Comparison of ENCODE assay signal across 1 cellular context in the genomic region with DNA sequence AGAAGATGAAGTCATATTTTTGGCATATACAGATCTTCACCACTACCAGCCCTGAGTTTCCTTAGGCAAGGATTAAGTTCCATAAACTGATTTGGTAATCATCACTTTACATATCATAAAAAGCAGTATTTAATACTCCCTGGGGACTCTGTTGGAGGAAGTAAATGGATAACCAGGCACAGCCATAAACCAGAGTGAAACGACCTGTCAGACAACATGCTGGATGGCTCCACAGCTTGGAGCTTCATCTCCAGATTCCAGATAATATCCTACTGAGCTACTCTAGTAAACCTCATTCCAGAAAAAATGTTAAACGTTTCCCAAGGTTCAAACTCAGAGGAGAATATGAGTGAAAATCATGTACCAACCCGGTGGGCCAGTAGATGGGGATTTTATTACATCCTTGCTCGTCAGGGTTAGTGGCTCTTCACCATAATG.
A peak's percentile ranks its signal among the peaks of the same experiment; 100 is the strongest.
TF ChIP-seq lines count a peak whose summit lies in the region.

No MANE protein-coding gene starts in this region.

TF ChIP-seq in HEK293, 187 proteins besides CTCF, POLR2A, EP300 and RAD21 (continued from another document and continues in another):
- TF ChIP-seq, protein P1, sequence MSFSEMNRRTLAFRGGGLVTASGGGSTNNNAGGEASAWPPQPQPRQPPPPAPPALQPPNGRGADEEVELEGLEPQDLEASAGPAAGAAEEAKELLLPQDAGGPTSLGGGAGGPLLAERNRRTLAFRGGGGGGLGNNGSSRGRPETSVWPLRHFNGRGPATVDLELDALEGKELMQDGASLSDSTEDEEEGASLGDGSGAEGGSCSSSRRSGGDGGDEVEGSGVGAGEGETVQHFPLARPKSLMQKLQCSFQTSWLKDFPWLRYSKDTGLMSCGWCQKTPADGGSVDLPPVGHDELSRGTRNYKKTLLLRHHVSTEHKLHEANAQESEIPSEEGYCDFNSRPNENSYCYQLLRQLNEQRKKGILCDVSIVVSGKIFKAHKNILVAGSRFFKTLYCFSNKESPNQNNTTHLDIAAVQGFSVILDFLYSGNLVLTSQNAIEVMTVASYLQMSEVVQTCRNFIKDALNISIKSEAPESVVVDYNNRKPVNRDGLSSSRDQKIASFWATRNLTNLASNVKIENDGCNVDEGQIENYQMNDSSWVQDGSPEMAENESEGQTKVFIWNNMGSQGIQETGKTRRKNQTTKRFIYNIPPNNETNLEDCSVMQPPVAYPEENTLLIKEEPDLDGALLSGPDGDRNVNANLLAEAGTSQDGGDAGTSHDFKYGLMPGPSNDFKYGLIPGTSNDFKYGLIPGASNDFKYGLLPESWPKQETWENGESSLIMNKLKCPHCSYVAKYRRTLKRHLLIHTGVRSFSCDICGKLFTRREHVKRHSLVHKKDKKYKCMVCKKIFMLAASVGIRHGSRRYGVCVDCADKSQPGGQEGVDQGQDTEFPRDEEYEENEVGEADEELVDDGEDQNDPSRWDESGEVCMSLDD (tag by site-specific recombination; IDR thresholded peaks at IDR 0.05): no peak
- TF ChIP-seq ZNF629 (tag by site-specific recombination; IDR thresholded peaks at IDR 0.05) (peak; percentile 88), YY2 (tag by site-specific recombination; IDR thresholded peaks at IDR 0.05) (no peak), ZNF776 (tag by site-specific recombination; IDR thresholded peaks at IDR 0.05; ENCODE audit: borderline replicate concordance) (no peak), ZNF473 (tag by site-specific recombination; IDR thresholded peaks at IDR 0.05) (no peak), ZNF211 (tag by site-specific recombination; IDR thresholded peaks at IDR 0.05; ENCODE audit: low read depth) (no peak), ZNF624 (tag by site-specific recombination; IDR thresholded peaks at IDR 0.05) (no peak), ZNF426 (tag by site-specific recombination; IDR thresholded peaks at IDR 0.05) (no peak), ZNF324 (tag by site-specific recombination; IDR thresholded peaks at IDR 0.05) (no peak), ZNF10 (tag by site-specific recombination; IDR thresholded peaks at IDR 0.05) (peak; percentile 63), GLIS1 (tag by site-specific recombination; IDR thresholded peaks at IDR 0.05) (peak; percentile 74), TCF7L2 (IDR thresholded peaks at IDR 0.05; ENCODE audit: borderline replicate concordance, low read depth, low read length) (no peak), ZNF701 (tag by site-specific recombination; IDR thresholded peaks at IDR 0.05) (no peak), SP3 (tag by site-specific recombination; IDR thresholded peaks at IDR 0.05) (0 out of 2 replicates have a peak, but pooled peaks have one; percentile 16), ZNF785 (tag by site-specific recombination; IDR thresholded peaks at IDR 0.05) (no peak), KLF16 (tag by site-specific recombination; IDR thresholded peaks at IDR 0.05) (no peak), ZNF837 (tag by site-specific recombination; IDR thresholded peaks at IDR 0.05) (no peak), SETDB1 (IDR thresholded peaks at IDR 0.05; ENCODE audit: insufficient read length, low read length) (no peak)
- TF ChIP-seq, protein P2, sequence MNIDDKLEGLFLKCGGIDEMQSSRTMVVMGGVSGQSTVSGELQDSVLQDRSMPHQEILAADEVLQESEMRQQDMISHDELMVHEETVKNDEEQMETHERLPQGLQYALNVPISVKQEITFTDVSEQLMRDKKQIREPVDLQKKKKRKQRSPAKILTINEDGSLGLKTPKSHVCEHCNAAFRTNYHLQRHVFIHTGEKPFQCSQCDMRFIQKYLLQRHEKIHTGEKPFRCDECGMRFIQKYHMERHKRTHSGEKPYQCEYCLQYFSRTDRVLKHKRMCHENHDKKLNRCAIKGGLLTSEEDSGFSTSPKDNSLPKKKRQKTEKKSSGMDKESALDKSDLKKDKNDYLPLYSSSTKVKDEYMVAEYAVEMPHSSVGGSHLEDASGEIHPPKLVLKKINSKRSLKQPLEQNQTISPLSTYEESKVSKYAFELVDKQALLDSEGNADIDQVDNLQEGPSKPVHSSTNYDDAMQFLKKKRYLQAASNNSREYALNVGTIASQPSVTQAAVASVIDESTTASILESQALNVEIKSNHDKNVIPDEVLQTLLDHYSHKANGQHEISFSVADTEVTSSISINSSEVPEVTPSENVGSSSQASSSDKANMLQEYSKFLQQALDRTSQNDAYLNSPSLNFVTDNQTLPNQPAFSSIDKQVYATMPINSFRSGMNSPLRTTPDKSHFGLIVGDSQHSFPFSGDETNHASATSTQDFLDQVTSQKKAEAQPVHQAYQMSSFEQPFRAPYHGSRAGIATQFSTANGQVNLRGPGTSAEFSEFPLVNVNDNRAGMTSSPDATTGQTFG (tag by site-specific recombination; IDR thresholded peaks at IDR 0.05; ENCODE audit: borderline replicate concordance): no peak
- TF ChIP-seq, protein P3, sequence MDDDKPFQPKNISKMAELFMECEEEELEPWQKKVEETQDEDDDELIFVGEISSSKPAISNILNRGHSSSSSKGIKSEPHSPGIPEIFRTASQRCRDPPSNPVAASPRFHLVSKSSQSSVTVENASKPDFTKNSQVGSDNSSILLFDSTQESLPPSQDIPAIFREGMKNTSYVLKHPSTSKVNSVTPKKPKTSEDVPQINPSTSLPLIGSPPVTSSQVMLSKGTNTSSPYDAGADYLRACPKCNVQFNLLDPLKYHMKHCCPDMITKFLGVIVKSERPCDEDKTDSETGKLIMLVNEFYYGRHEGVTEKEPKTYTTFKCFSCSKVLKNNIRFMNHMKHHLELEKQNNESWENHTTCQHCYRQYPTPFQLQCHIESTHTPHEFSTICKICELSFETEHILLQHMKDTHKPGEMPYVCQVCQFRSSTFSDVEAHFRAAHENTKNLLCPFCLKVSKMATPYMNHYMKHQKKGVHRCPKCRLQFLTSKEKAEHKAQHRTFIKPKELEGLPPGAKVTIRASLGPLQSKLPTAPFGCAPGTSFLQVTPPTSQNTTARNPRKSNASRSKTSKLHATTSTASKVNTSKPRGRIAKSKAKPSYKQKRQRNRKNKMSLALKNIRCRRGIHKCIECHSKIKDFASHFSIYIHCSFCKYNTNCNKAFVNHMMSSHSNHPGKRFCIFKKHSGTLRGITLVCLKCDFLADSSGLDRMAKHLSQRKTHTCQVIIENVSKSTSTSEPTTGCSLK (tag by site-specific recombination; IDR thresholded peaks at IDR 0.05): no peak
- TF ChIP-seq, protein P4, sequence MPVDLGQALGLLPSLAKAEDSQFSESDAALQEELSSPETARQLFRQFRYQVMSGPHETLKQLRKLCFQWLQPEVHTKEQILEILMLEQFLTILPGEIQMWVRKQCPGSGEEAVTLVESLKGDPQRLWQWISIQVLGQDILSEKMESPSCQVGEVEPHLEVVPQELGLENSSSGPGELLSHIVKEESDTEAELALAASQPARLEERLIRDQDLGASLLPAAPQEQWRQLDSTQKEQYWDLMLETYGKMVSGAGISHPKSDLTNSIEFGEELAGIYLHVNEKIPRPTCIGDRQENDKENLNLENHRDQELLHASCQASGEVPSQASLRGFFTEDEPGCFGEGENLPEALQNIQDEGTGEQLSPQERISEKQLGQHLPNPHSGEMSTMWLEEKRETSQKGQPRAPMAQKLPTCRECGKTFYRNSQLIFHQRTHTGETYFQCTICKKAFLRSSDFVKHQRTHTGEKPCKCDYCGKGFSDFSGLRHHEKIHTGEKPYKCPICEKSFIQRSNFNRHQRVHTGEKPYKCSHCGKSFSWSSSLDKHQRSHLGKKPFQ (tag by site-specific recombination; IDR thresholded peaks at IDR 0.05): peak; percentile 64; the same call in 1 of the 2 replicates
- TF ChIP-seq, protein P5, sequence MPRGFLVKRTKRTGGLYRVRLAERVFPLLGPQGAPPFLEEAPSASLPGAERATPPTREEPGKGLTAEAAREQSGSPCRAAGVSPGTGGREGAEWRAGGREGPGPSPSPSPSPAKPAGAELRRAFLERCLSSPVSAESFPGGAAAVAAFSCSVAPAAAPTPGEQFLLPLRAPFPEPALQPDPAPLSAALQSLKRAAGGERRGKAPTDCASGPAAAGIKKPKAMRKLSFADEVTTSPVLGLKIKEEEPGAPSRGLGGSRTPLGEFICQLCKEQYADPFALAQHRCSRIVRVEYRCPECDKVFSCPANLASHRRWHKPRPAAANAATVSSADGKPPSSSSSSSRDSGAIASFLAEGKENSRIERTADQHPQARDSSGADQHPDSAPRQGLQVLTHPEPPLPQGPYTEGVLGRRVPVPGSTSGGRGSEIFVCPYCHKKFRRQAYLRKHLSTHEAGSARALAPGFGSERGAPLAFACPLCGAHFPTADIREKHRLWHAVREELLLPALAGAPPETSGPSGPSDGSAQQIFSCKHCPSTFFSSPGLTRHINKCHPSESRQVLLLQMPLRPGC (tag by site-specific recombination; IDR thresholded peaks at IDR 0.05): peak; percentile 80
- TF ChIP-seq, protein P6, sequence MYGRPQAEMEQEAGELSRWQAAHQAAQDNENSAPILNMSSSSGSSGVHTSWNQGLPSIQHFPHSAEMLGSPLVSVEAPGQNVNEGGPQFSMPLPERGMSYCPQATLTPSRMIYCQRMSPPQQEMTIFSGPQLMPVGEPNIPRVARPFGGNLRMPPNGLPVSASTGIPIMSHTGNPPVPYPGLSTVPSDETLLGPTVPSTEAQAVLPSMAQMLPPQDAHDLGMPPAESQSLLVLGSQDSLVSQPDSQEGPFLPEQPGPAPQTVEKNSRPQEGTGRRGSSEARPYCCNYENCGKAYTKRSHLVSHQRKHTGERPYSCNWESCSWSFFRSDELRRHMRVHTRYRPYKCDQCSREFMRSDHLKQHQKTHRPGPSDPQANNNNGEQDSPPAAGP (tag by site-specific recombination; IDR thresholded peaks at IDR 0.05): no peak
- TF ChIP-seq, protein P7, sequence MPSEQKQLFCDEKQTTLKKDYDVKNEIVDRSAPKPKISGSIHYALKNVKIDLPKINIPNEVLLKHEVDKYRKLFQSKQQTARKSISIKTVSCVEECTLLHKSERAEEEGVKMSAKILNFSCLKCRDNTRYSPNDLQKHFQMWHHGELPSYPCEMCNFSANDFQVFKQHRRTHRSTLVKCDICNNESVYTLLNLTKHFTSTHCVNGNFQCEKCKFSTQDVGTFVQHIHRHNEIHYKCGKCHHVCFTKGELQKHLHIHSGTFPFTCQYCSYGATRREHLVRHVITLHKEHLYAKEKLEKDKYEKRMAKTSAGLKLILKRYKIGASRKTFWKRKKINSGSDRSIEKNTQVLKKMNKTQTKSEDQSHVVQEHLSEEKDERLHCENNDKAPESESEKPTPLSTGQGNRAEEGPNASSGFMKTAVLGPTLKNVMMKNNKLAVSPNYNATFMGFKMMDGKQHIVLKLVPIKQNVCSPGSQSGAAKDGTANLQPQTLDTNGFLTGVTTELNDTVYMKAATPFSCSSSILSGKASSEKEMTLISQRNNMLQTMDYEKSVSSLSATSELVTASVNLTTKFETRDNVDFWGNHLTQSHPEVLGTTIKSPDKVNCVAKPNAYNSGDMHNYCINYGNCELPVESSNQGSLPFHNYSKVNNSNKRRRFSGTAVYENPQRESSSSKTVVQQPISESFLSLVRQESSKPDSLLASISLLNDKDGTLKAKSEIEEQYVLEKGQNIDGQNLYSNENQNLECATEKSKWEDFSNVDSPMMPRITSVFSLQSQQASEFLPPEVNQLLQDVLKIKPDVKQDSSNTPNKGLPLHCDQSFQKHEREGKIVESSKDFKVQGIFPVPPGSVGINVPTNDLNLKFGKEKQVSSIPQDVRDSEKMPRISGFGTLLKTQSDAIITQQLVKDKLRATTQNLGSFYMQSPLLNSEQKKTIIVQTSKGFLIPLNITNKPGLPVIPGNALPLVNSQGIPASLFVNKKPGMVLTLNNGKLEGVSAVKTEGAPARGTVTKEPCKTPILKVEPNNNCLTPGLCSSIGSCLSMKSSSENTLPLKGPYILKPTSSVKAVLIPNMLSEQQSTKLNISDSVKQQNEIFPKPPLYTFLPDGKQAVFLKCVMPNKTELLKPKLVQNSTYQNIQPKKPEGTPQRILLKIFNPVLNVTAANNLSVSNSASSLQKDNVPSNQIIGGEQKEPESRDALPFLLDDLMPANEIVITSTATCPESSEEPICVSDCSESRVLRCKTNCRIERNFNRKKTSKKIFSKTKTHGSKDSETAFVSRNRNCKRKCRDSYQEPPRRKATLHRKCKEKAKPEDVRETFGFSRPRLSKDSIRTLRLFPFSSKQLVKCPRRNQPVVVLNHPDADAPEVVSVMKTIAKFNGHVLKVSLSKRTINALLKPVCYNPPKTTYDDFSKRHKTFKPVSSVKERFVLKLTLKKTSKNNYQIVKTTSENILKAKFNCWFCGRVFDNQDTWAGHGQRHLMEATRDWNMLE (tag by site-specific recombination; conservative IDR thresholded peaks at IDR 0.05; ENCODE audit: low read depth): 0 out of 2 replicates have a peak, but pooled peaks have one; percentile 17
- TF ChIP-seq, protein P8, sequence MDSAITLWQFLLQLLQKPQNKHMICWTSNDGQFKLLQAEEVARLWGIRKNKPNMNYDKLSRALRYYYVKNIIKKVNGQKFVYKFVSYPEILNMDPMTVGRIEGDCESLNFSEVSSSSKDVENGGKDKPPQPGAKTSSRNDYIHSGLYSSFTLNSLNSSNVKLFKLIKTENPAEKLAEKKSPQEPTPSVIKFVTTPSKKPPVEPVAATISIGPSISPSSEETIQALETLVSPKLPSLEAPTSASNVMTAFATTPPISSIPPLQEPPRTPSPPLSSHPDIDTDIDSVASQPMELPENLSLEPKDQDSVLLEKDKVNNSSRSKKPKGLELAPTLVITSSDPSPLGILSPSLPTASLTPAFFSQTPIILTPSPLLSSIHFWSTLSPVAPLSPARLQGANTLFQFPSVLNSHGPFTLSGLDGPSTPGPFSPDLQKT (IDR thresholded peaks at IDR 0.05; ENCODE audit: borderline replicate concordance, low read depth, low read length): no peak
- TF ChIP-seq, protein P9, sequence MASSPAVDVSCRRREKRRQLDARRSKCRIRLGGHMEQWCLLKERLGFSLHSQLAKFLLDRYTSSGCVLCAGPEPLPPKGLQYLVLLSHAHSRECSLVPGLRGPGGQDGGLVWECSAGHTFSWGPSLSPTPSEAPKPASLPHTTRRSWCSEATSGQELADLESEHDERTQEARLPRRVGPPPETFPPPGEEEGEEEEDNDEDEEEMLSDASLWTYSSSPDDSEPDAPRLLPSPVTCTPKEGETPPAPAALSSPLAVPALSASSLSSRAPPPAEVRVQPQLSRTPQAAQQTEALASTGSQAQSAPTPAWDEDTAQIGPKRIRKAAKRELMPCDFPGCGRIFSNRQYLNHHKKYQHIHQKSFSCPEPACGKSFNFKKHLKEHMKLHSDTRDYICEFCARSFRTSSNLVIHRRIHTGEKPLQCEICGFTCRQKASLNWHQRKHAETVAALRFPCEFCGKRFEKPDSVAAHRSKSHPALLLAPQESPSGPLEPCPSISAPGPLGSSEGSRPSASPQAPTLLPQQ (tag by site-specific recombination; IDR thresholded peaks at IDR 0.05): peak; percentile 63; the same call in 1 of the 2 replicates
- TF ChIP-seq, protein P10, sequence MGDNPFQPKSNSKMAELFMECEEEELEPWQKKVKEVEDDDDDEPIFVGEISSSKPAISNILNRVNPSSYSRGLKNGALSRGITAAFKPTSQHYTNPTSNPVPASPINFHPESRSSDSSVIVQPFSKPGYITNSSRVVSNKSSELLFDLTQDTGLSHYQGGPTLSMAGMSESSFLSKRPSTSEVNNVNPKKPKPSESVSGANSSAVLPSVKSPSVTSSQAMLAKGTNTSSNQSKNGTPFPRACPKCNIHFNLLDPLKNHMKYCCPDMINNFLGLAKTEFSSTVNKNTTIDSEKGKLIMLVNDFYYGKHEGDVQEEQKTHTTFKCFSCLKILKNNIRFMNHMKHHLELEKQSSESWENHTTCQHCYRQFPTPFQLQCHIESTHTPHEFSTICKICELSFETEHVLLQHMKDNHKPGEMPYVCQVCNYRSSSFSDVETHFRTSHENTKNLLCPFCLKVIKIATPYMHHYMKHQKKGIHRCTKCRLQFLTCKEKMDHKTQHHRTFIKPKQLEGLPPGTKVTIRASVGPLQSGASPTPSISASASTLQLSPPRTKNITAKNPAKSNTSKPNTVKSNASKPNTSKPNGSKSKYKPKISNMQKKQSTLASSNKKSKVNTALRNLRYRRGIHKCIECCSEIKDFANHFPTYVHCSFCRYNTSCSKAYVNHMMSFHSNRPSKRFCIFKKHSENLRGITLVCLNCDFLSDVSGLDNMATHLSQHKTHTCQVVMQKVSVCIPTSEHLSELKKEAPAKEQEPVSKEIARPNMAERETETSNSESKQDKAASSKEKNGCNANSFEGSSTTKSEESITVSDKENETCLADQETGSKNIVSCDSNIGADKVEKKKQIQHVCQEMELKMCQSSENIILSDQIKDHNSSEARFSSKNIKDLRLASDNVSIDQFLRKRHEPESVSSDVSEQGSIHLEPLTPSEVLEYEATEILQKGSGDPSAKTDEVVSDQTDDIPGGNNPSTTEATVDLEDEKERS (tag by site-specific recombination; IDR thresholded peaks at IDR 0.05): no peak
